In the genomic region with DNA sequence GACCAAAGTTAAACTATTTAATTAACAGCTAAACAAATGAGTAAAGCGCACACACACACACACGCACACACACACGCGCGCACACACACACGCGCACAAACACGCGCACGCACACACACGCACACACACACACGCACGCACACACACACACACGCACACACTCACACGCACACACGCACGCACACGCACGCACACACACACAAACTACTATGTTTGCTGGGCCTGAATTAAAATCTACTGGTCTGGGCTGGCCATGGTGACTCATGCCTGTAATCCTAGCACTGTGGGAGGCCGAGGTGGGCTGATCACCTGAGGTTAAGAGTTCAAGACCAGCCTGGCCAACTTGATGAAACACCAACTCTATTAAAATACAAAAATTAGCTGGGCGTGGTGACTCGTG, we compare ENCODE assay signal across 2 cellular contexts.
TF ChIP-seq lines count a peak whose summit lies in the region.

No MANE protein-coding gene starts in this region.

TF ChIP-seq in HEK293, 187 proteins besides CTCF, POLR2A, EP300 and RAD21 (continued from another document and continues in another):
- TF ChIP-seq, protein P1, sequence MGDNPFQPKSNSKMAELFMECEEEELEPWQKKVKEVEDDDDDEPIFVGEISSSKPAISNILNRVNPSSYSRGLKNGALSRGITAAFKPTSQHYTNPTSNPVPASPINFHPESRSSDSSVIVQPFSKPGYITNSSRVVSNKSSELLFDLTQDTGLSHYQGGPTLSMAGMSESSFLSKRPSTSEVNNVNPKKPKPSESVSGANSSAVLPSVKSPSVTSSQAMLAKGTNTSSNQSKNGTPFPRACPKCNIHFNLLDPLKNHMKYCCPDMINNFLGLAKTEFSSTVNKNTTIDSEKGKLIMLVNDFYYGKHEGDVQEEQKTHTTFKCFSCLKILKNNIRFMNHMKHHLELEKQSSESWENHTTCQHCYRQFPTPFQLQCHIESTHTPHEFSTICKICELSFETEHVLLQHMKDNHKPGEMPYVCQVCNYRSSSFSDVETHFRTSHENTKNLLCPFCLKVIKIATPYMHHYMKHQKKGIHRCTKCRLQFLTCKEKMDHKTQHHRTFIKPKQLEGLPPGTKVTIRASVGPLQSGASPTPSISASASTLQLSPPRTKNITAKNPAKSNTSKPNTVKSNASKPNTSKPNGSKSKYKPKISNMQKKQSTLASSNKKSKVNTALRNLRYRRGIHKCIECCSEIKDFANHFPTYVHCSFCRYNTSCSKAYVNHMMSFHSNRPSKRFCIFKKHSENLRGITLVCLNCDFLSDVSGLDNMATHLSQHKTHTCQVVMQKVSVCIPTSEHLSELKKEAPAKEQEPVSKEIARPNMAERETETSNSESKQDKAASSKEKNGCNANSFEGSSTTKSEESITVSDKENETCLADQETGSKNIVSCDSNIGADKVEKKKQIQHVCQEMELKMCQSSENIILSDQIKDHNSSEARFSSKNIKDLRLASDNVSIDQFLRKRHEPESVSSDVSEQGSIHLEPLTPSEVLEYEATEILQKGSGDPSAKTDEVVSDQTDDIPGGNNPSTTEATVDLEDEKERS (tag by site-specific recombination; IDR thresholded peaks at IDR 0.05): no peak
- no peak for TF ChIP-seq ZNF658 (tag by site-specific recombination; IDR thresholded peaks at IDR 0.05)
- TF ChIP-seq ZNF530 (tag by site-specific recombination; IDR thresholded peaks at IDR 0.05; ENCODE audit: low read depth): no peak
- peak; percentile 24; the same call in 1 of the 2 replicates for TF ChIP-seq KLF8 (tag by site-specific recombination; IDR thresholded peaks at IDR 0.05)
- TF ChIP-seq, protein P2, sequence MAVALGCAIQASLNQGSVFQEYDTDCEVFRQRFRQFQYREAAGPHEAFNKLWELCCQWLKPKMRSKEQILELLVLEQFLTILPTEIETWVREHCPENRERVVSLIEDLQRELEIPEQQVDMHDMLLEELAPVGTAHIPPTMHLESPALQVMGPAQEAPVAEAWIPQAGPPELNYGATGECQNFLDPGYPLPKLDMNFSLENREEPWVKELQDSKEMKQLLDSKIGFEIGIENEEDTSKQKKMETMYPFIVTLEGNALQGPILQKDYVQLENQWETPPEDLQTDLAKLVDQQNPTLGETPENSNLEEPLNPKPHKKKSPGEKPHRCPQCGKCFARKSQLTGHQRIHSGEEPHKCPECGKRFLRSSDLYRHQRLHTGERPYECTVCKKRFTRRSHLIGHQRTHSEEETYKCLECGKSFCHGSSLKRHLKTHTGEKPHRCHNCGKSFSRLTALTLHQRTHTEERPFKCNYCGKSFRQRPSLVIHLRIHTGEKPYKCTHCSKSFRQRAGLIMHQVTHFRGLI (tag by site-specific recombination; IDR thresholded peaks at IDR 0.05): 0 out of 2 replicates have a peak, but pooled peaks have one; percentile 13
- no peak for TF ChIP-seq ZNF155 (tag by site-specific recombination; IDR thresholded peaks at IDR 0.05)
- no peak for TF ChIP-seq ZNF184 (tag by site-specific recombination; IDR thresholded peaks at IDR 0.05)
- TF ChIP-seq, protein P3, sequence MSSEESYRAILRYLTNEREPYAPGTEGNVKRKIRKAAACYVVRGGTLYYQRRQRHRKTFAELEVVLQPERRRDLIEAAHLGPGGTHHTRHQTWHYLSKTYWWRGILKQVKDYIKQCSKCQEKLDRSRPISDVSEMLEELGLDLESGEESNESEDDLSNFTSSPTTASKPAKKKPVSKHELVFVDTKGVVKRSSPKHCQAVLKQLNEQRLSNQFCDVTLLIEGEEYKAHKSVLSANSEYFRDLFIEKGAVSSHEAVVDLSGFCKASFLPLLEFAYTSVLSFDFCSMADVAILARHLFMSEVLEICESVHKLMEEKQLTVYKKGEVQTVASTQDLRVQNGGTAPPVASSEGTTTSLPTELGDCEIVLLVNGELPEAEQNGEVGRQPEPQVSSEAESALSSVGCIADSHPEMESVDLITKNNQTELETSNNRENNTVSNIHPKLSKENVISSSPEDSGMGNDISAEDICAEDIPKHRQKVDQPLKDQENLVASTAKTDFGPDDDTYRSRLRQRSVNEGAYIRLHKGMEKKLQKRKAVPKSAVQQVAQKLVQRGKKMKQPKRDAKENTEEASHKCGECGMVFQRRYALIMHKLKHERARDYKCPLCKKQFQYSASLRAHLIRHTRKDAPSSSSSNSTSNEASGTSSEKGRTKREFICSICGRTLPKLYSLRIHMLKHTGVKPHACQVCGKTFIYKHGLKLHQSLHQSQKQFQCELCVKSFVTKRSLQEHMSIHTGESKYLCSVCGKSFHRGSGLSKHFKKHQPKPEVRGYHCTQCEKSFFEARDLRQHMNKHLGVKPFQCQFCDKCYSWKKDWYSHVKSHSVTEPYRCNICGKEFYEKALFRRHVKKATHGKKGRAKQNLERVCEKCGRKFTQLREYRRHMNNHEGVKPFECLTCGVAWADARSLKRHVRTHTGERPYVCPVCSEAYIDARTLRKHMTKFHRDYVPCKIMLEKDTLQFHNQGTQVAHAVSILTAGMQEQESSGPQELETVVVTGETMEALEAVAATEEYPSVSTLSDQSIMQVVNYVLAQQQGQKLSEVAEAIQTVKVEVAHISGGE (tag by site-specific recombination; conservative IDR thresholded peaks at IDR 0.05; ENCODE audit: low read depth): no peak
- no peak for TF ChIP-seq ZNF843 (tag by site-specific recombination; IDR thresholded peaks at IDR 0.05)
- TF ChIP-seq, protein P4, sequence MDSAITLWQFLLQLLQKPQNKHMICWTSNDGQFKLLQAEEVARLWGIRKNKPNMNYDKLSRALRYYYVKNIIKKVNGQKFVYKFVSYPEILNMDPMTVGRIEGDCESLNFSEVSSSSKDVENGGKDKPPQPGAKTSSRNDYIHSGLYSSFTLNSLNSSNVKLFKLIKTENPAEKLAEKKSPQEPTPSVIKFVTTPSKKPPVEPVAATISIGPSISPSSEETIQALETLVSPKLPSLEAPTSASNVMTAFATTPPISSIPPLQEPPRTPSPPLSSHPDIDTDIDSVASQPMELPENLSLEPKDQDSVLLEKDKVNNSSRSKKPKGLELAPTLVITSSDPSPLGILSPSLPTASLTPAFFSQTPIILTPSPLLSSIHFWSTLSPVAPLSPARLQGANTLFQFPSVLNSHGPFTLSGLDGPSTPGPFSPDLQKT (IDR thresholded peaks at IDR 0.05; ENCODE audit: borderline replicate concordance, low read depth, low read length): no peak
- no peak for TF ChIP-seq IKZF3 (tag by site-specific recombination; IDR thresholded peaks at IDR 0.05)
- peak; percentile 50 for TF ChIP-seq GLIS1 (tag by site-specific recombination; IDR thresholded peaks at IDR 0.05)
- peak; percentile 73 for TF ChIP-seq ZFHX2 (tag by site-specific recombination; conservative IDR thresholded peaks at IDR 0.05)
- TF ChIP-seq, protein P5, sequence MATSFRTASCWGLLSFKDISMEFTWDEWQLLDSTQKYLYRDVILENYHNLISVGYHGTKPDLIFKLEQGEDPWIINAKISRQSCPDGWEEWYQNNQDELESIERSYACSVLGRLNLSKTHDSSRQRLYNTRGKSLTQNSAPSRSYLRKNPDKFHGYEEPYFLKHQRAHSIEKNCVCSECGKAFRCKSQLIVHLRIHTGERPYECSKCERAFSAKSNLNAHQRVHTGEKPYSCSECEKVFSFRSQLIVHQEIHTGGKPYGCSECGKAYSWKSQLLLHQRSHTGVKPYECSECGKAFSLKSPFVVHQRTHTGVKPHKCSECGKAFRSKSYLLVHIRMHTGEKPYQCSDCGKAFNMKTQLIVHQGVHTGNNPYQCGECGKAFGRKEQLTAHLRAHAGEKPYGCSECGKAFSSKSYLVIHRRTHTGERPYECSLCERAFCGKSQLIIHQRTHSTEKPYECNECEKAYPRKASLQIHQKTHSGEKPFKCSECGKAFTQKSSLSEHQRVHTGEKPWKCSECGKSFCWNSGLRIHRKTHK (tag by site-specific recombination; IDR thresholded peaks at IDR 0.05): no peak
- TF ChIP-seq ZFP69B (tag by site-specific recombination; IDR thresholded peaks at IDR 0.05): no peak
- TF ChIP-seq ZNF335 (tag by site-specific recombination; conservative IDR thresholded peaks at IDR 0.05): no peak

TF ChIP-seq in K562, 482 proteins besides CTCF, POLR2A, EP300 and RAD21 (continued from another document):
- TF ChIP-seq, protein P6, sequence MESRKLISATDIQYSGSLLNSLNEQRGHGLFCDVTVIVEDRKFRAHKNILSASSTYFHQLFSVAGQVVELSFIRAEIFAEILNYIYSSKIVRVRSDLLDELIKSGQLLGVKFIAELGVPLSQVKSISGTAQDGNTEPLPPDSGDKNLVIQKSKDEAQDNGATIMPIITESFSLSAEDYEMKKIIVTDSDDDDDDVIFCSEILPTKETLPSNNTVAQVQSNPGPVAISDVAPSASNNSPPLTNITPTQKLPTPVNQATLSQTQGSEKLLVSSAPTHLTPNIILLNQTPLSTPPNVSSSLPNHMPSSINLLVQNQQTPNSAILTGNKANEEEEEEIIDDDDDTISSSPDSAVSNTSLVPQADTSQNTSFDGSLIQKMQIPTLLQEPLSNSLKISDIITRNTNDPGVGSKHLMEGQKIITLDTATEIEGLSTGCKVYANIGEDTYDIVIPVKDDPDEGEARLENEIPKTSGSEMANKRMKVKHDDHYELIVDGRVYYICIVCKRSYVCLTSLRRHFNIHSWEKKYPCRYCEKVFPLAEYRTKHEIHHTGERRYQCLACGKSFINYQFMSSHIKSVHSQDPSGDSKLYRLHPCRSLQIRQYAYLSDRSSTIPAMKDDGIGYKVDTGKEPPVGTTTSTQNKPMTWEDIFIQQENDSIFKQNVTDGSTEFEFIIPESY (CRISPR knock-in tag; IDR thresholded peaks at IDR 0.05): peak; percentile 88
- TF ChIP-seq ELF1 (tag; IDR thresholded peaks at IDR 0.05) (no peak), ERF (CRISPR knock-in tag; IDR thresholded peaks at IDR 0.05) (no peak), CCNT2 (IDR thresholded peaks at IDR 0.05; ENCODE audit: borderline replicate concordance, extremely low read depth, insufficient read length, low read depth, low read length) (no peak), PHF20 (IDR thresholded peaks at IDR 0.05; ENCODE audit: partially characterized antibody) (no peak), POLR3A (IDR thresholded peaks at IDR 0.05; ENCODE audit: borderline replicate concordance, extremely low read depth, insufficient read depth, insufficient read length) (peak; percentile 33)
- TF ChIP-seq, protein P7, sequence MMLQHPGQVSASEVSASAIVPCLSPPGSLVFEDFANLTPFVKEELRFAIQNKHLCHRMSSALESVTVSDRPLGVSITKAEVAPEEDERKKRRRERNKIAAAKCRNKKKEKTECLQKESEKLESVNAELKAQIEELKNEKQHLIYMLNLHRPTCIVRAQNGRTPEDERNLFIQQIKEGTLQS (IDR thresholded peaks at IDR 0.05): peak; percentile 77
- TF ChIP-seq, protein P7 (CRISPR knock-in tag; conservative IDR thresholded peaks at IDR 0.05): no peak
